ENCODE assay signal across 8 cellular contexts in the genomic region with DNA sequence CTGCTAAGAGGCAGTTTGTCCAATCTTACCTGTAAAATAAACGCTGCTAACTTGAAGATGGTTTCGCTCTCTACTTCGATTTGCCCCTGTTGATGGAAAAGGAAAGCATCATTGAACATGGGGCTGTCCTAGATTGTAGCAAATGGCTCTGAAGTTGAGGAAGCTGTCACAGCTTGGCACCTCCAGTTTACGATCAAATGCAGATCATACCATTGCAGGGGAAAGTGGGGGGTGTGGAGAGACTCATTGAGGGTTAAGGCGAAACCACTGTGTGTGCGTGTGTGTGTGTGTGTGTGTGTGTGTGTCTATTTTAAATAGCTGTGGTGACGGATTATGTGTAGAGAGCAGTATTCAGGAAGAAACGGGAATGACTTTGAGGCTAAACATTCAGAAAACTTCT.
A peak's percentile ranks its signal among the peaks of the same experiment; 100 is the strongest.
DNase-seq lines count a peak whose midpoint lies in the region; ATAC-seq and TF ChIP-seq lines count a peak whose summit lies in the region.

No MANE protein-coding gene starts in this region.

- H4K8ac ChIP-seq in mesenchymal stem cell (ENCODE audit: low read length): no peak overlapping the region

- H3K36me3 ChIP-seq in body of pancreas (replicated peaks in 1 of 2; ENCODE audit: insufficient read depth in 1 of 2, low read depth in 2 of 2): no peaks in the 10 kb centered on the region
- no peaks in the 10 kb centered on the region for H3K36me3 ChIP-seq in mesenchymal stem cell (ENCODE audit: control insufficient read depth in 1 of 2, insufficient read depth in 2 of 2, low read depth in 1 of 2, low read length in 2 of 2)

- H3K18ac ChIP-seq in mesenchymal stem cell (ENCODE audit: low read depth in 1 of 2, low read length in 2 of 2): no peak overlapping the region

- H2AFZ ChIP-seq in mesenchymal stem cell (ENCODE audit: low read depth, low read length): no peak overlapping the region

- 42 to 43% methylated on average over 8 of the region's 8 CpGs for WGBS in body of pancreas, 2 donors
- WGBS in mesenchymal stem cell: 42% methylated on average over 6 of the region's 8 CpGs

- H3K4me3 Mint-ChIP-seq in stimulated activated effector memory CD8-positive, alpha-beta T cell treated with anti-CD3 and anti-CD28 coated beads, Interleukin-12 subunit alpha, Interleukin-12 subunit beta, amount 100 ng/mL, for 72 hours: peak overlapping the region; percentile 60

- H3K27ac ChIP-seq in body of pancreas (peak overlapping the region in 3 of 4 donors; percentile 62 to 67 (median 62)), mesenchymal stem cell (ENCODE audit: low read length, poor library complexity, severe bottlenecking) (peak overlapping the region; percentile 67)

- H3K27ac Mint-ChIP-seq in stimulated activated effector memory CD8-positive, alpha-beta T cell treated with anti-CD3 and anti-CD28 coated beads, Interleukin-12 subunit alpha, Interleukin-12 subunit beta, amount 100 ng/mL, for 72 hours: peak overlapping the region; percentile 62

- H3K4me1 Mint-ChIP-seq in stimulated activated effector memory CD8-positive, alpha-beta T cell treated with anti-CD3 and anti-CD28 coated beads, Interleukin-12 subunit alpha, Interleukin-12 subunit beta, amount 100 ng/mL, for 72 hours: no peaks in the 10 kb centered on the region

- H3K4me3 ChIP-seq in body of pancreas (peak overlapping the region in 1 of 2 donors; percentile 14), mesenchymal stem cell (ENCODE audit: insufficient read depth in 1 of 2, low read depth in 1 of 2, low read length in 2 of 2) (peak overlapping the region in 1 of 2 experiments; percentile 78)

- no peak overlapping the region for H2AK5ac ChIP-seq in mesenchymal stem cell (ENCODE audit: low read length, severe bottlenecking)

- intact Hi-C loops in Right ventricle myocardium inferior (cut with DNase I) (loop anchor here (5.0 kb wide), 1 partner anchor 42 kb away; no protein-coding TSS in a partner anchor), cardiac septum (cut with DNase I) (no loop called here), body of pancreas (cut with DNase I) (no loop called here)

- no peak overlapping the region for H3K4ac ChIP-seq in mesenchymal stem cell (ENCODE audit: low read depth in 1 of 2, low read length in 2 of 2)

- H3K9me3 ChIP-seq in body of pancreas: no peaks in the 10 kb centered on the region
- no peaks in the 10 kb centered on the region for H3K9me3 ChIP-seq in mesenchymal stem cell (ENCODE audit: control insufficient read depth, low read length)

- no peak overlapping the region for H2BK120ac ChIP-seq in mesenchymal stem cell (ENCODE audit: low read depth, low read length)

- H2BK15ac ChIP-seq in mesenchymal stem cell (ENCODE audit: low read depth, poor library complexity, severe bottlenecking): no peak overlapping the region

- H4K91ac ChIP-seq in mesenchymal stem cell (ENCODE audit: low read length): no peak overlapping the region

- DNase-seq in Right ventricle myocardium inferior (ENCODE audit: missing footprints) (no peak), cardiac septum (ENCODE audit: low spot score) (no peak), body of pancreas (peak; percentile 36 to 70 (median 48)), mesenchymal stem cell (peak; percentile 77), NCI-H2029 (lab: John Stamatoyannopoulos, UW) (no peak), NCI-H1436 (lab: John Stamatoyannopoulos, UW) (no peak), cerebellum (ENCODE audit: low spot score) (no peak)
- peak in 1 of 2 donors; percentile 12 for DNase-seq in stimulated activated effector memory CD8-positive, alpha-beta T cell treated with anti-CD3 and anti-CD28 coated beads, Interleukin-12 subunit alpha, Interleukin-12 subunit beta, amount 100 ng/mL, for 72 hours (ENCODE audit: low spot score in 2 of 2)

- H3K23ac ChIP-seq in mesenchymal stem cell (ENCODE audit: low read length in 2 of 2): no peak overlapping the region

- peaks cover 15% of the 10 kb centered on the region for H3K4me1 ChIP-seq in body of pancreas
- peaks cover 12% of the 10 kb centered on the region for H3K4me1 ChIP-seq in mesenchymal stem cell (ENCODE audit: control insufficient read depth, insufficient read depth, low read depth, low read length)

- no peak overlapping the region for H3K14ac ChIP-seq in mesenchymal stem cell (ENCODE audit: low read length in 2 of 2)

- ATAC-seq in Right ventricle myocardium inferior (peak; percentile 62), body of pancreas (peak; percentile 76)
- ATAC-seq in stimulated activated effector memory CD8-positive, alpha-beta T cell treated with anti-CD3 and anti-CD28 coated beads, Interleukin-12 subunit alpha, Interleukin-12 subunit beta, amount 100 ng/mL, for 72 hours: peak; percentile 97

- H3K4me2 ChIP-seq in mesenchymal stem cell (ENCODE audit: low read length, poor library complexity, severe bottlenecking): peak overlapping the region; percentile 57

- no peak overlapping the region for H2BK12ac ChIP-seq in mesenchymal stem cell (ENCODE audit: low read length in 2 of 2)

- peaks cover 6% of the 10 kb centered on the region for H3K36me3 Mint-ChIP-seq in stimulated activated effector memory CD8-positive, alpha-beta T cell treated with anti-CD3 and anti-CD28 coated beads, Interleukin-12 subunit alpha, Interleukin-12 subunit beta, amount 100 ng/mL, for 72 hours

- H3K79me1 ChIP-seq in mesenchymal stem cell (replicated peaks; ENCODE audit: low read length, poor library complexity, severe bottlenecking): peaks cover 3% of the 10 kb centered on the region

- peak in 1 of 3 donors; percentile 49 for TF ChIP-seq POLR2A in body of pancreas (IDR thresholded peaks at IDR 0.05)

- no peaks in the 10 kb centered on the region for H3K9me3 Mint-ChIP-seq in stimulated activated effector memory CD8-positive, alpha-beta T cell treated with anti-CD3 and anti-CD28 coated beads, Interleukin-12 subunit alpha, Interleukin-12 subunit beta, amount 100 ng/mL, for 72 hours

- TF ChIP-seq CTCF in body of pancreas (IDR thresholded peaks at IDR 0.05): peak in 1 of 7 experiments; percentile 3

- H3K27me3 ChIP-seq in body of pancreas (no peaks in the 10 kb centered on the region), mesenchymal stem cell (ENCODE audit: control insufficient read depth in 1 of 2, insufficient read depth in 1 of 2, low read length in 2 of 2) (peaks cover 0 to 6% of the 10 kb centered on the region in 2 experiments)

- no peak overlapping the region for H2BK5ac ChIP-seq in mesenchymal stem cell (ENCODE audit: low read depth, low read length, poor library complexity, severe bottlenecking)

- H3K9ac ChIP-seq in mesenchymal stem cell (ENCODE audit: low read length): peak overlapping the region; percentile 76

Comparison
In these comparisons a context has a peak if more than half of its experiments do, and no peak if none do; other contexts are left out.
1. DNase-seq: peak in body of pancreas (4 of 4) and mesenchymal stem cell (single experiment); none in Right ventricle myocardium inferior (single experiment), cardiac septum (single experiment), NCI-H2029 (single experiment), NCI-H1436 (single experiment) and cerebellum (single experiment).
2. Peak in every context shown above with its lines, with median percentiles within 50 percentile points of each other: ATAC-seq.